Comparison of ENCODE assay signal across 1 cellular context in genomic region chr16:2673066-2673999, GRCh38.
TF ChIP-seq lines count a peak whose summit lies in the region.

No MANE protein-coding gene starts in this region.

TF ChIP-seq in K562, 482 proteins besides CTCF, POLR2A, EP300 and RAD21 (continued from another document and continues in another):
- TF ChIP-seq MNT (conservative IDR thresholded peaks at IDR 0.05) = peak in 1 of 2 experiments; percentile 58; a peak in 2 of 4 replicates
- no peak for TF ChIP-seq FOXP1 (CRISPR knock-in tag; IDR thresholded peaks at IDR 0.05)
- peak; percentile 61; the same call in 1 of the 2 replicates for TF ChIP-seq SP1 (CRISPR knock-in tag; IDR thresholded peaks at IDR 0.05)
- peak in 1 of 2 experiments; percentile 64 for TF ChIP-seq E2F6 (IDR thresholded peaks at IDR 0.05; ENCODE audit: borderline replicate concordance in 1 of 2, extremely low read depth in 1 of 2, insufficient read depth in 1 of 2, insufficient read length in 1 of 2, low read depth in 1 of 2, low read length in 1 of 2, poor library complexity in 1 of 2, severe bottlenecking in 1 of 2)
- no peak for TF ChIP-seq FOXM1 (IDR thresholded peaks at IDR 0.05; ENCODE audit: low read depth)
- no peak for TF ChIP-seq FOXM1 (CRISPR knock-in tag; IDR thresholded peaks at IDR 0.05; ENCODE audit: low read depth)
- peak; percentile 72; the same call in 1 of the 2 replicates for TF ChIP-seq HDAC2 (IDR thresholded peaks at IDR 0.05)
- no peak for TF ChIP-seq MCM5 (IDR thresholded peaks at IDR 0.05; ENCODE audit: low read depth)
- TF ChIP-seq FOSL1 (tag; conservative IDR thresholded peaks at IDR 0.05) = 0 out of 2 replicates have a peak, but pooled peaks have one; percentile 30
- no peak for TF ChIP-seq ZNF165 (CRISPR knock-in tag; IDR thresholded peaks at IDR 0.05; ENCODE audit: borderline replicate concordance)
- TF ChIP-seq CHD7 (IDR thresholded peaks at IDR 0.05; ENCODE audit: low read depth, low read length) = no peak
- peak; percentile 17 for TF ChIP-seq SP2 (IDR thresholded peaks at IDR 0.05; ENCODE audit: extremely low read depth, low read depth, low read length, poor library complexity, severe bottlenecking)
- peak; percentile 64 for TF ChIP-seq ZBTB40 (IDR thresholded peaks at IDR 0.05)
- no peak for TF ChIP-seq ZBTB40 (CRISPR knock-in tag; IDR thresholded peaks at IDR 0.05)
- no peak for TF ChIP-seq ZBTB17 (CRISPR knock-in tag; IDR thresholded peaks at IDR 0.05)
- TF ChIP-seq ELF2 (CRISPR knock-in tag; IDR thresholded peaks at IDR 0.05) = no peak
- peak; percentile 53; the same call in 1 of the 2 replicates for TF ChIP-seq HLTF (IDR thresholded peaks at IDR 0.05)
- peak; percentile 86 for TF ChIP-seq CXXC5 (CRISPR knock-in tag; IDR thresholded peaks at IDR 0.05)
- TF ChIP-seq THAP12 (CRISPR knock-in tag; IDR thresholded peaks at IDR 0.05) = 0 out of 2 replicates have a peak, but pooled peaks have one; percentile 63
- 0 out of 4 replicates have a peak, but pooled peaks of 1 of the 2 experiments have one; percentile 57 for TF ChIP-seq UBTF (IDR thresholded peaks at IDR 0.05; ENCODE audit: borderline replicate concordance in 1 of 2, low read depth in 2 of 2, low read length in 2 of 2)
- peak; percentile 20; the same call in 1 of the 2 replicates for TF ChIP-seq ELF4 (CRISPR knock-in tag; IDR thresholded peaks at IDR 0.05)
